8 cellular contexts compared by ENCODE assay signal in the genomic region with DNA sequence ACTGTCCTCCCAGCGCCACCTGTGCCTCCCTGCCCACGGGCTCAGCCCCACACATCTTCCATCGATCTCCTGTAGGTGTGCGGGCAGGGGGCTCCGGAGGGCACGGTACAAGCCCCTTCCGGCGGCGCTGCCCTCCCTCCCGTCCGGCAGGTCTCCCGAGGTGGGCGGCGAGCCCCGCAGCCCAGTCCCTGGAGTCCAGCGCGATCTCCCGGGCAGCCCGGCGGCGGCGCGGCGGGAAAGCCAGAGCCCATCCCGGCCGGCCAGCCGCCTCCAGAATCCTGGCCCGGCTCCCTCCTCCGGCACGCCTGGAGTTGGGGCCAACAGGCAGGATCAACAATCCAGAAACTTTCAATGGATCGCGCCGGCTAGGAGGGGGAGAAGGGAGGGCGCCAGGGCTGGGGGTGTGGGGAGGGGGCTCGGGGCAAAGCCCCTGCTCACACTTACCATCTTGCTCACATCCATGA.
A peak's percentile ranks its signal among the peaks of the same experiment; 100 is the strongest.
DNase-seq lines count a peak whose midpoint lies in the region; ATAC-seq, FAIRE-seq and TF ChIP-seq lines count a peak whose summit lies in the region.

No MANE protein-coding gene starts in this region.

- 0% methylated on average over 29 to 35 of the region's 35 CpGs for WGBS in pancreas, 2 donors

- peak overlapping the region; percentile 99 for H3K4me3 ChIP-seq in HUES48 (ENCODE audit: low read depth, low read length)
- peak overlapping the region; percentile 74 for H3K4me3 ChIP-seq in adipocyte (ENCODE audit: low read length)
- peak overlapping the region; percentile 45 to 76 (median 52) for H3K4me3 ChIP-seq in pancreas

- H3K27me3 ChIP-seq in HUES48 (ENCODE audit: control insufficient read depth, insufficient read depth, low read length) (no peaks in the 10 kb centered on the region), adipocyte (replicated peaks; ENCODE audit: control insufficient read depth, insufficient read depth, low read length) (no peaks in the 10 kb centered on the region), pancreas (no peaks in the 10 kb centered on the region)

- no peak for FAIRE-seq in pancreas (lab: Jason Lieb, UNC)

- ATAC-seq in left cardiac atrium (peak; percentile 83 to 84), pancreas (peak; percentile 76 to 82 (median 78)), HG02973 (IDR thresholded peaks at IDR 0.05; ENCODE audit: unreplicated experiment) (no peak), GM21367 (IDR thresholded peaks at IDR 0.05; ENCODE audit: unreplicated experiment) (no peak), HG03571 (IDR thresholded peaks at IDR 0.05; ENCODE audit: unreplicated experiment) (no peak)

- DNase-seq in adipocyte (ENCODE audit: low read depth): peak; percentile 75
- peak; percentile 72 for DNase-seq in left cardiac atrium
- peak in 5 of 6 donors; percentile 30 to 82 (median 61) for DNase-seq in pancreas

- TF ChIP-seq CTCF in C4-2B (conservative IDR thresholded peaks at IDR 0.05) (no peak), pancreas (IDR thresholded peaks at IDR 0.05) (no peak)

- H3K36me3 ChIP-seq in HUES48 (ENCODE audit: control insufficient read depth, insufficient read depth, low read length) (peaks cover 13% of the 10 kb centered on the region), adipocyte (ENCODE audit: control insufficient read depth, insufficient read depth, low read length, severe bottlenecking) (no peaks in the 10 kb centered on the region), pancreas (no peaks in the 10 kb centered on the region)

- H3K9me3 ChIP-seq in HUES48 (ENCODE audit: control insufficient read depth, insufficient read depth, low read length) (no peaks in the 10 kb centered on the region), adipocyte (ENCODE audit: control insufficient read depth, low read length) (no peaks in the 10 kb centered on the region), pancreas (no peaks in the 10 kb centered on the region)

- peaks cover 14% of the 10 kb centered on the region for H3K4me1 ChIP-seq in HUES48 (ENCODE audit: control insufficient read depth, insufficient read depth, low read length)
- H3K4me1 ChIP-seq in adipocyte (ENCODE audit: control insufficient read depth, insufficient read depth, low read length): no peaks in the 10 kb centered on the region
- H3K4me1 ChIP-seq in pancreas: no peaks in the 10 kb centered on the region

- H3K9ac ChIP-seq in HUES48 (ENCODE audit: low read depth, low read length) (peak overlapping the region; percentile 93), adipocyte (ENCODE audit: low read length) (peak overlapping the region; percentile 49)

- H3K27ac ChIP-seq in C4-2B: peak overlapping the region; percentile 67
- peak overlapping the region; percentile 98 for H3K27ac ChIP-seq in HUES48 (ENCODE audit: low read depth, low read length)
- peak overlapping the region in 1 of 4 donors; percentile 47 for H3K27ac ChIP-seq in pancreas

- intact Hi-C loops in left cardiac atrium (cut with DNase I): no loop called here
- intact Hi-C loops in pancreas (cut with DNase I): no loop called here

Comparison
In these comparisons a context has a peak if more than half of its experiments do, and no peak if none do; other contexts are left out.
1. ATAC-seq: peak in left cardiac atrium (2 of 2) and pancreas (4 of 4); none in HG02973 (single experiment), GM21367 (single experiment) and HG03571 (single experiment).
2. Peak in every context shown above with its lines, with median percentiles within 50 percentile points of each other: H3K4me3 ChIP-seq and DNase-seq.